Comparison of ENCODE assay signal across 12 cellular contexts in the genomic region with DNA sequence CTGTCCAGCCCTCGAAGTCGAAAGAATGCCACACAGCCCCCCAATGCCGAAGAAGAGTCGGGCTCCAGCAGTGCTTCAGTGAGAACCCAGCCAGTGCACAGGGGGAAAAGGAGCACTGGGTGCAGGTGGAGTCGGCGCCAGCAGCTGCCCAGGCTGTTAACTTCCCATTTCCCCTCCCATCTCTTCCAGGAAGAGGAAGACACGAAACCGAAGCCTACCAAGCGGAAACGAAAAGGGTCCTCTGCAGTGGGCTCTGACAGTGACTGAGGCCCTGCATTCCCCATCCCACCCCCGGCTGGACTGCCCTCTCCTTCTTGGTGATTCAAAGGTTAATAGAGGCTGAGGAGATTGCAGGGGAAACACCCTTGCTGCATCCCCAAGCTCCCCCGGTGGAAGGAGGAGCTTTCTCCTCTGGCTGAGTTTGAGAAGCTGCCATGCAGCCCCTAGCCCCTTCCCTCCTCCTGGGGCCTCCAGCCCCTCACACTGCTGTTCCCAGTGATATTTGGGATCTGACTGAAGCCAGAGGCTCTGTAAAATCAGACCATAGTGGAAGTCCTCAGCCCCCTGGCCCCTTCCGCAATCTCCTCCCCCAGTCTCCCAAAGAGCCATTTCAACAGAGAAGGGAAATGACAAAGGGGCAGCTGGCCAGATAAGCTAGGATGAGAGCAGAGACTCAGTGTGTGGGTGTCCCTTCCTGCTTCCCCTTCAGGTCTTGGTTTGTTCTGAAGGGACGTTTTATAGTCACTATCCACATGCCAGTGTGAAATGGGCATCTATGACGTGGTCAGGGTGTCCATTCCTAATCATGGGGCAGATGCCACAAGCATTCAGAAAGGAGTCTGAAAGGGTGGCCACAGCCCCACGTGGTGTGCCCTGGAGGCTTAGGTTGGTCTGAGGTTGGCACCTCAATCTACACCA. TPM values are rescaled to one million over a fixed set of nuclear protein-coding genes. Genes with fewer than 3 reads are reported as not detected.
DNase-seq lines count a peak whose midpoint lies in the region; ATAC-seq and TF ChIP-seq lines count a peak whose summit lies in the region.
"Had no signal": no experiment of that assay in that cellular context is flagged by ENCODE, and none has a peak within 500 bp of the region (broad histone marks: within the 10 kb centered on the region; RNA-seq: fewer than 3 reads in every experiment).

No MANE protein-coding gene starts in this region.

- no peak for TF ChIP-seq EP300 in suprapubic skin (IDR thresholded peaks at IDR 0.05)

- H3K9me3 Mint-ChIP-seq in activated T-cell treated with anti-CD3 and anti-CD28 coated beads, Interleukin-2, amount 50 U/mL, for 24 hours, result no peaks in the 10 kb centered on the region
- H3K9me3 Mint-ChIP-seq in activated CD8-positive, alpha-beta T cell treated with anti-CD3 and anti-CD28 coated beads for 36 hours, result no peaks in the 10 kb centered on the region
- H3K9me3 Mint-ChIP-seq in activated CD4-positive, alpha-beta T cell treated with anti-CD3 and anti-CD28 coated beads for 36 hours (ENCODE audit: low read depth), result no peaks in the 10 kb centered on the region
- H3K9me3 Mint-ChIP-seq: activated naive CD4-positive, alpha-beta T cell treated with anti-CD3 and anti-CD28 coated beads for 36 hours had no signal

- POLR2A ChIA-PET in activated CD8-positive, alpha-beta T cell treated with anti-CD3 and anti-CD28 coated beads for 36 hours (lab: Charles Lee), result interaction anchor here (1.0 to 1.3 kb wide), 2 partner anchors 139 to 149 kb away, joined by 3 read pairs; partner anchors contain the start of genes CHTOP and GATAD2B
- POLR2A ChIA-PET in activated CD4-positive, alpha-beta T cell treated with anti-CD3 and anti-CD28 coated beads for 36 hours (lab: Charles Lee), result interaction anchor here (0.6 kb wide), 1 partner anchor 112 kb away, joined by 3 read pairs; no protein-coding TSS in a partner anchor

- H3K4me1 Mint-ChIP-seq in activated T-cell treated with anti-CD3 and anti-CD28 coated beads, Interleukin-2, amount 50 U/mL, for 24 hours (ENCODE audit: low read depth), result peaks cover 28% of the 10 kb centered on the region
- H3K4me1 Mint-ChIP-seq in activated CD8-positive, alpha-beta T cell treated with anti-CD3 and anti-CD28 coated beads for 36 hours (ENCODE audit: low read depth), result peaks cover 32% of the 10 kb centered on the region
- peaks cover 14% of the 10 kb centered on the region for H3K4me1 Mint-ChIP-seq in activated CD4-positive, alpha-beta T cell treated with anti-CD3 and anti-CD28 coated beads for 36 hours

- H3K36me3 Mint-ChIP-seq in activated T-cell treated with anti-CD3 and anti-CD28 coated beads, Interleukin-2, amount 50 U/mL, for 24 hours (ENCODE audit: low read depth), result peaks cover 55% of the 10 kb centered on the region
- H3K36me3 Mint-ChIP-seq in activated CD8-positive, alpha-beta T cell treated with anti-CD3 and anti-CD28 coated beads for 36 hours (ENCODE audit: low read depth), result peaks cover 20% of the 10 kb centered on the region
- H3K36me3 Mint-ChIP-seq in activated CD4-positive, alpha-beta T cell treated with anti-CD3 and anti-CD28 coated beads for 36 hours (ENCODE audit: low read depth), result peaks cover 19% of the 10 kb centered on the region

- ATAC-seq in activated CD8-positive, alpha-beta T cell treated with anti-CD3 and anti-CD28 coated beads for 36 hours, result no peak
- no peak for ATAC-seq in lung (ENCODE audit: insufficient read depth, low FRiP score)
- no peak for ATAC-seq in activated CD4-positive, alpha-beta T cell treated with anti-CD3 and anti-CD28 coated beads for 36 hours
- ATAC-seq: A549 had no signal

- H3K4me1 ChIP-seq in lung (ENCODE audit: control insufficient read depth in 2 of 2, insufficient read depth in 2 of 2, low read length in 2 of 2), result peaks cover 5 to 26% of the 10 kb centered on the region in 2 donors
- peaks cover 75% of the 10 kb centered on the region for H3K4me1 ChIP-seq in suprapubic skin

- H3K27ac ChIP-seq in lung (ENCODE audit: low read depth in 1 of 2, low read length in 1 of 2), result peak overlapping the region; percentile 58 to 82
- peak overlapping the region; percentile 85 for H3K27ac ChIP-seq in suprapubic skin
- H3K27ac ChIP-seq: A549, epithelial cell of prostate had no signal

- H3K27me3 Mint-ChIP-seq in activated T-cell treated with anti-CD3 and anti-CD28 coated beads, Interleukin-2, amount 50 U/mL, for 24 hours, result no peaks in the 10 kb centered on the region
- no peaks in the 10 kb centered on the region for H3K27me3 Mint-ChIP-seq in activated CD8-positive, alpha-beta T cell treated with anti-CD3 and anti-CD28 coated beads for 36 hours
- H3K27me3 Mint-ChIP-seq in activated CD4-positive, alpha-beta T cell treated with anti-CD3 and anti-CD28 coated beads for 36 hours, result no peaks in the 10 kb centered on the region

- WGBS in lung, 2 donors, result 43 to 52% methylated on average over 16 of the region's 16 CpGs
- 64% methylated on average over 15 of the region's 16 CpGs for WGBS in suprapubic skin

- H3K4me3 Mint-ChIP-seq in activated T-cell treated with anti-CD3 and anti-CD28 coated beads, Interleukin-2, amount 50 U/mL, for 24 hours, result no peak overlapping the region
- H3K4me3 Mint-ChIP-seq in activated CD8-positive, alpha-beta T cell treated with anti-CD3 and anti-CD28 coated beads for 36 hours, result no peak overlapping the region
- no peak overlapping the region for H3K4me3 Mint-ChIP-seq in activated CD4-positive, alpha-beta T cell treated with anti-CD3 and anti-CD28 coated beads for 36 hours
- H3K4me3 Mint-ChIP-seq: activated naive CD4-positive, alpha-beta T cell treated with anti-CD3 and anti-CD28 coated beads for 36 hours had no signal

- DNase-seq in activated T-cell treated with anti-CD3 and anti-CD28 coated beads, Interleukin-2, amount 50 U/mL, for 24 hours, result no peak
- DNase-seq in activated T-cell treated with anti-CD3 and anti-CD28 coated beads for 4 hours, result no peak
- no peak for DNase-seq in activated CD8-positive, alpha-beta T cell treated with anti-CD3 and anti-CD28 coated beads for 36 hours
- peak; percentile 46 for DNase-seq in lung (ENCODE audit: low spot score)
- no peak for DNase-seq in suprapubic skin (ENCODE audit: low spot score in 2 of 2)
- DNase-seq in NCI-H774 (lab: John Stamatoyannopoulos, UW), result no peak
- no peak for DNase-seq in H4 (ENCODE audit: low spot score)
- DNase-seq in activated CD4-positive, alpha-beta T cell treated with anti-CD3 and anti-CD28 coated beads for 36 hours, result no peak
- DNase-seq: activated naive CD4-positive, alpha-beta T cell treated with anti-CD3 and anti-CD28 coated beads for 36 hours; NCI-H345 had no signal

- peak overlapping the region; percentile 24 for H3K27ac Mint-ChIP-seq in activated T-cell treated with anti-CD3 and anti-CD28 coated beads, Interleukin-2, amount 50 U/mL, for 24 hours
- peak overlapping the region; percentile 52 for H3K27ac Mint-ChIP-seq in activated CD8-positive, alpha-beta T cell treated with anti-CD3 and anti-CD28 coated beads for 36 hours
- H3K27ac Mint-ChIP-seq in activated CD4-positive, alpha-beta T cell treated with anti-CD3 and anti-CD28 coated beads for 36 hours, result no peak overlapping the region
- H3K27ac Mint-ChIP-seq: activated naive CD4-positive, alpha-beta T cell treated with anti-CD3 and anti-CD28 coated beads for 36 hours had no signal

- no peak for TF ChIP-seq POLR2A in suprapubic skin (IDR thresholded peaks at IDR 0.05)

- no peak for TF ChIP-seq CTCF in activated CD8-positive, alpha-beta T cell treated with anti-CD3 and anti-CD28 coated beads for 36 hours (IDR thresholded peaks at IDR 0.05)
- TF ChIP-seq CTCF in lung (IDR thresholded peaks at IDR 0.05; ENCODE audit: control extremely low read depth, extremely low read depth) (no peak), suprapubic skin (IDR thresholded peaks at IDR 0.05) (no peak)

- intact Hi-C loops in activated CD8-positive, alpha-beta T cell treated with anti-CD3 and anti-CD28 coated beads for 36 hours (cut with micrococcal nuclease), result no loop called here
- intact Hi-C loops in activated CD4-positive, alpha-beta T cell treated with anti-CD3 and anti-CD28 coated beads for 36 hours (cut with DNase I, micrococcal nuclease), result loop anchor here in 1 of 2 experiments (10.0 kb wide), 1 partner anchor 98 kb away; the partner anchor contains the start of genes ILF2 and NPR1

- H3K36me3 ChIP-seq in lung (ENCODE audit: control insufficient read depth in 2 of 2, insufficient read depth in 2 of 2, low read length in 2 of 2) (peaks cover 5 to 33% of the 10 kb centered on the region in 2 donors), suprapubic skin (peaks cover 48% of the 10 kb centered on the region)

- H3K9me3 ChIP-seq in lung (ENCODE audit: control insufficient read depth in 2 of 2, insufficient read depth in 1 of 2, low read length in 1 of 2), result peaks cover 0 to 2% of the 10 kb centered on the region in 2 donors
- no peaks in the 10 kb centered on the region for H3K9me3 ChIP-seq in suprapubic skin
- H3K9me3 ChIP-seq: A549 had no signal

- CTCF ChIA-PET in activated CD8-positive, alpha-beta T cell treated with anti-CD3 and anti-CD28 coated beads for 36 hours (lab: Charles Lee), result interaction anchor here (1.0 to 1.8 kb wide), 2 partner anchors 97 to 135 kb away, joined by 3 to 4 read pairs; no protein-coding TSS in a partner anchor
- CTCF ChIA-PET in activated CD4-positive, alpha-beta T cell treated with anti-CD3 and anti-CD28 coated beads for 36 hours (lab: Charles Lee), result interaction anchor here (0.7 to 1.1 kb wide), 3 partner anchors 101 to 229 kb away, joined by 3 to 6 read pairs (median 3); partner anchors contain the start of gene S100A2

- H3K4me3 ChIP-seq in lung (no peak overlapping the region), suprapubic skin (no peak overlapping the region)
- H3K4me3 ChIP-seq: A549 had no signal

- H3K27me3 ChIP-seq in lung (ENCODE audit: control insufficient read depth, insufficient read depth) (no peaks in the 10 kb centered on the region), suprapubic skin (no peaks in the 10 kb centered on the region)

RNA-seq across cellular contexts. Expression of gene SLC27A3, which starts 1.9 kb away (rescaled TPM):
- 1 to 10 TPM; 7.2 to 10.0 TPM for total RNA-seq in activated CD8-positive, alpha-beta T cell treated with anti-CD3 and anti-CD28 coated beads for 36 hours
- total RNA-seq in lung (100 to 1,000 TPM in 1 of 2 donors, 10 to 100 TPM in 1; 15.8 to 162 TPM), suprapubic skin (10 to 100 TPM; 18.3 to 72.3 (median 39.6) TPM)
- 100 to 1,000 TPM in 1 of 2 donors, 10 to 100 TPM in 1; 53.9 to 223 TPM for polyA plus RNA-seq in lung
- 0.93 and 2.9 TPM in 2 replicates for total RNA-seq in H4 (2014; rRNA removed; shearing (Covaris generic))
- 1 to 10 TPM; 5.9 to 9.3 TPM for total RNA-seq in activated CD4-positive, alpha-beta T cell treated with anti-CD3 and anti-CD28 coated beads for 36 hours

RNA-seq across cellular contexts. Expression of gene INTS3, which starts 45.4 kb away (rescaled TPM):
- 10 to 100 TPM; 45.0 to 45.5 TPM for total RNA-seq in activated CD8-positive, alpha-beta T cell treated with anti-CD3 and anti-CD28 coated beads for 36 hours
- 10 to 100 TPM; 63.5 to 70.4 TPM for total RNA-seq in lung
- polyA plus RNA-seq in lung, result 10 to 100 TPM; 31.3 to 38.6 TPM
- total RNA-seq in suprapubic skin, result 10 to 100 TPM; 38.3 to 75.4 (median 43.9) TPM
- 16.7 and 18.6 TPM in 2 replicates for total RNA-seq in H4 (2014; rRNA removed; shearing (Covaris generic))
- 10 to 100 TPM; 52.0 to 58.0 TPM for total RNA-seq in activated CD4-positive, alpha-beta T cell treated with anti-CD3 and anti-CD28 coated beads for 36 hours
